8 cellular contexts compared by ENCODE assay signal in genomic region chr11:2699185-2699530, GRCh38. TPM values are rescaled to one million over a fixed set of nuclear protein-coding genes. Genes with fewer than 3 reads are reported as not detected.
DNase-seq lines count a peak whose midpoint lies in the region; ATAC-seq, FAIRE-seq and TF ChIP-seq lines count a peak whose summit lies in the region.

No MANE protein-coding gene starts in this region.

- H3K27ac Mint-ChIP-seq in CD8-positive, alpha-beta T cell, result peak overlapping the region; percentile 27

- CTCF ChIA-PET in CD8-positive, alpha-beta T cell (lab: Charles Lee), result no interaction called here

- peak overlapping the region; percentile 80 for H3K4me3 Mint-ChIP-seq in CD8-positive, alpha-beta T cell

- H3K27ac ChIP-seq in CD8-positive, alpha-beta T cell (ENCODE audit: low read depth, low read length), result no peak overlapping the region
- H3K27ac ChIP-seq in kidney (ENCODE audit: low read depth in 2 of 2, low read length in 2 of 2) (peak overlapping the region; percentile 37 to 60), stomach smooth muscle (ENCODE audit: low read length) (peak overlapping the region; percentile 82)

- DNase-seq in CD8-positive, alpha-beta T cell, result no peak
- peak; percentile 43 for DNase-seq in adipocyte (ENCODE audit: low read depth)
- peak; percentile 83 for DNase-seq in kidney
- no peak for DNase-seq in SK-N-DZ (ENCODE audit: low spot score)
- no peak for DNase-seq in T1000 (lab: John Stamatoyannopoulos, UW)

- H3K27me3 ChIP-seq in CD8-positive, alpha-beta T cell (ENCODE audit: insufficient read depth, low read length), result no peaks in the 10 kb centered on the region
- H3K27me3 ChIP-seq in adipocyte (replicated peaks; ENCODE audit: control insufficient read depth, insufficient read depth, low read length), result no peaks in the 10 kb centered on the region
- H3K27me3 ChIP-seq in stomach smooth muscle (ENCODE audit: control insufficient read depth in 1 of 2, insufficient read depth in 2 of 2, low read length in 2 of 2), result no peaks in the 10 kb centered on the region

- FAIRE-seq in kidney (lab: Jason Lieb, UNC), result no peak

- H3K9me3 ChIP-seq in CD8-positive, alpha-beta T cell (ENCODE audit: low read length), result no peaks in the 10 kb centered on the region
- H3K9me3 ChIP-seq in adipocyte (ENCODE audit: control insufficient read depth, low read length) (no peaks in the 10 kb centered on the region), kidney (ENCODE audit: control insufficient read depth in 1 of 2, low read length in 2 of 2) (no peaks in the 10 kb centered on the region), stomach smooth muscle (ENCODE audit: control insufficient read depth in 2 of 2, low read length in 2 of 2) (no peaks in the 10 kb centered on the region)

- H3K36me3 Mint-ChIP-seq in CD8-positive, alpha-beta T cell, result peaks cover 6% of the 10 kb centered on the region

- H3K9ac ChIP-seq in adipocyte (ENCODE audit: low read length) (peak overlapping the region; percentile 87), kidney (ENCODE audit: low read length in 2 of 2) (peak overlapping the region in 1 of 2 donors; percentile 70), stomach smooth muscle (ENCODE audit: low read length in 2 of 2) (peak overlapping the region; percentile 47 to 68)

- peak overlapping the region; percentile 61 for H3K4me3 ChIP-seq in CD8-positive, alpha-beta T cell (ENCODE audit: low read depth, low read length)
- peak overlapping the region; percentile 88 for H3K4me3 ChIP-seq in adipocyte (ENCODE audit: low read length)
- H3K4me3 ChIP-seq in kidney (ENCODE audit: low read length in 2 of 2), result peak overlapping the region; percentile 73 to 82
- H3K4me3 ChIP-seq in stomach smooth muscle (ENCODE audit: low read length in 2 of 2), result peak overlapping the region; percentile 78 to 83

- no peaks in the 10 kb centered on the region for H3K27me3 Mint-ChIP-seq in CD8-positive, alpha-beta T cell (ENCODE audit: low read depth)

- peaks cover 9% of the 10 kb centered on the region for H3K4me1 Mint-ChIP-seq in CD8-positive, alpha-beta T cell (ENCODE audit: low read depth)

- ATAC-seq in CD8-positive, alpha-beta T cell, result no peak
- ATAC-seq in HG03460 (IDR thresholded peaks at IDR 0.05; ENCODE audit: unreplicated experiment) (peak; percentile 5), HG02678 (IDR thresholded peaks at IDR 0.05; ENCODE audit: unreplicated experiment) (no peak)

- intact Hi-C loops in CD8-positive, alpha-beta T cell (cut with DNase I, micrococcal nuclease), result no loop called here
- intact Hi-C loops in kidney (cut with DNase I), result no loop called here

- no peaks in the 10 kb centered on the region for H3K9me3 Mint-ChIP-seq in CD8-positive, alpha-beta T cell

- peaks cover 5% of the 10 kb centered on the region for H3K4me1 ChIP-seq in CD8-positive, alpha-beta T cell (ENCODE audit: insufficient read depth, low read length)
- peaks cover 31% of the 10 kb centered on the region for H3K4me1 ChIP-seq in adipocyte (ENCODE audit: control insufficient read depth, insufficient read depth, low read length)
- H3K4me1 ChIP-seq in kidney (ENCODE audit: control insufficient read depth in 1 of 2, insufficient read depth in 1 of 2, low read depth in 1 of 2, low read length in 2 of 2), result peaks cover 6 to 17% of the 10 kb centered on the region in 2 donors
- peaks cover 15% of the 10 kb centered on the region for H3K4me1 ChIP-seq in stomach smooth muscle (ENCODE audit: control insufficient read depth, insufficient read depth, low read length)

- POLR2A ChIA-PET in CD8-positive, alpha-beta T cell (lab: Charles Lee), result no interaction called here

- no peaks in the 10 kb centered on the region for H3K36me3 ChIP-seq in CD8-positive, alpha-beta T cell (ENCODE audit: insufficient read depth, low read length)
- H3K36me3 ChIP-seq in adipocyte (ENCODE audit: control insufficient read depth, insufficient read depth, low read length, severe bottlenecking) (no peaks in the 10 kb centered on the region), kidney (ENCODE audit: control insufficient read depth in 1 of 2, insufficient read depth in 2 of 2, low read length in 2 of 2) (no peaks in the 10 kb centered on the region), stomach smooth muscle (ENCODE audit: control insufficient read depth in 2 of 2, insufficient read depth in 2 of 2, low read length in 2 of 2) (no peaks in the 10 kb centered on the region)

- TF ChIP-seq CTCF in CD8-positive, alpha-beta T cell (IDR thresholded peaks at IDR 0.05), result no peak
- TF ChIP-seq CTCF in kidney (IDR thresholded peaks at IDR 0.05; ENCODE audit: borderline replicate concordance, extremely low read depth, insufficient read depth), result no peak

RNA-seq across cellular contexts. Expression of gene KCNQ1OT1, which starts 0.6 kb away (rescaled TPM):
- under 1 TPM; 0.42 to 0.52 TPM for total RNA-seq in CD8-positive, alpha-beta T cell
- total RNA-seq in kidney, result 4.4 TPM
- 0.22 TPM for polyA plus RNA-seq in kidney (ENCODE audit: insufficient read depth, low read depth, low replicate concordance)
- polyA plus RNA-seq in SK-N-DZ (2014; cell fraction: cytosol; rRNA removed), result 0.01 TPM in 2 replicates
- polyA plus RNA-seq in SK-N-DZ (2014; cell fraction: nucleus; rRNA removed), result 0.49 TPM in 2 replicates

Comparison
In these comparisons a context has a peak if more than half of its experiments do, and no peak if none do; other contexts are left out.
1. DNase-seq: peak in adipocyte (single experiment) and kidney (single experiment); none in CD8-positive, alpha-beta T cell (0 of 7), SK-N-DZ (single experiment) and T1000 (single experiment).
2. Peak in every context shown above with its lines, with median percentiles within 50 percentile points of each other: H3K4me3 ChIP-seq.